In genomic region chr11:46705070-46705688, GRCh38 we compare ENCODE assay signal across 8 cellular contexts. TPM values are rescaled to one million over a fixed set of nuclear protein-coding genes. Genes with fewer than 3 reads are reported as not detected.
"Had no signal": no experiment of that assay in that cellular context is flagged by ENCODE, and none has a peak within 500 bp of the region (broad histone marks: within the 10 kb centered on the region; RNA-seq: fewer than 3 reads in every experiment).

No MANE protein-coding gene starts in this region.

- H3K4me3 ChIP-seq: GM23248, HAP-1 had no signal

- H3K9ac ChIP-seq: GM23248 had no signal

- H3K4me3 Mint-ChIP-seq: HFFc6 had no signal

- H3K27ac ChIP-seq: GM23248 had no signal

- H2AFZ ChIP-seq: GM23248 had no signal

- H3K9me3 Mint-ChIP-seq: HFFc6, IgD-negative memory B cell had no signal

- H3K9me3 ChIP-seq: HAP-1 had no signal

- H3K27me3 Mint-ChIP-seq: IgD-negative memory B cell had no signal

- ATAC-seq: HCT116 had no signal

- FAIRE-seq: HTR-8/SVneo had no signal

- DNase-seq: GM23248, GOT3, H7, HFFc6 had no signal

- H3K27ac Mint-ChIP-seq: HFFc6, IgD-negative memory B cell had no signal

RNA-seq across cellular contexts. Expression of gene F2, which starts 13.8 kb away (rescaled TPM):
- total RNA-seq: GM23248, H7, HFFc6 had no signal
- polyA plus RNA-seq: GM23248, IgD-negative memory B cell had no signal
